Comparison of ENCODE assay signal across 2 cellular contexts in the genomic region with DNA sequence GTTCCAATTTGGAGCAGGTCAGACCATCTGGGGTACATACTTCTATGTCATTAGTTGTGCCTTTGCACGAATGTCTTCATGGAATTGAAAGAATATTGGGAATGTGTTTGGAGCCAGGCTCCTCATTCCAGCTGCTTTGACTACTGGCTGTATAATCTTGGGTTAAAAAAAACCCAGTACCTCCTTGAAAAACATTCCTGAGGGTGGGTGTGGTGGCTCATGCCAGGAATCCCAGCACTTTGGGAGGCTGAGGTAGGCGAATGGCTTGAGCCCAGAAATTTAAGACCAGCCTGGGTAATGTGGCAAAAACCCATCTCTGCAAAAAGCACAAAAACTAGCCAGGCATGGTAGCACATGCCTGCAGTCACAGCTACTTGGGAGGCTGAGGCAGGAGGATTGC.
TF ChIP-seq lines count a peak whose summit lies in the region.

No MANE protein-coding gene starts in this region.

TF ChIP-seq in GM23338, 12 proteins besides CTCF, POLR2A, EP300 and RAD21 (continues in another document):
- TF ChIP-seq CREB1 (CRISPR knock-in tag; IDR thresholded peaks at IDR 0.05; ENCODE audit: low read depth) (no peak), NANOG (IDR thresholded peaks at IDR 0.05; ENCODE audit: borderline replicate concordance) (no peak), ZNF114 (CRISPR knock-in tag; IDR thresholded peaks at IDR 0.05) (no peak), STAT1 (IDR thresholded peaks at IDR 0.05; ENCODE audit: unreplicated experiment) (no peak), POLR2AphosphoS5 (IDR thresholded peaks at IDR 0.05; ENCODE audit: low read depth) (no peak), JUNB (IDR thresholded peaks at IDR 0.05; ENCODE audit: unreplicated experiment) (no peak), ZNF331 (CRISPR knock-in tag; IDR thresholded peaks at IDR 0.05; ENCODE audit: low read depth) (no peak), EZH2 (IDR thresholded peaks at IDR 0.05; ENCODE audit: low read depth, unreplicated experiment) (no peak), EZH2phosphoT487 (IDR thresholded peaks at IDR 0.05; ENCODE audit: unreplicated experiment) (no peak)
- TF ChIP-seq, protein P1, sequence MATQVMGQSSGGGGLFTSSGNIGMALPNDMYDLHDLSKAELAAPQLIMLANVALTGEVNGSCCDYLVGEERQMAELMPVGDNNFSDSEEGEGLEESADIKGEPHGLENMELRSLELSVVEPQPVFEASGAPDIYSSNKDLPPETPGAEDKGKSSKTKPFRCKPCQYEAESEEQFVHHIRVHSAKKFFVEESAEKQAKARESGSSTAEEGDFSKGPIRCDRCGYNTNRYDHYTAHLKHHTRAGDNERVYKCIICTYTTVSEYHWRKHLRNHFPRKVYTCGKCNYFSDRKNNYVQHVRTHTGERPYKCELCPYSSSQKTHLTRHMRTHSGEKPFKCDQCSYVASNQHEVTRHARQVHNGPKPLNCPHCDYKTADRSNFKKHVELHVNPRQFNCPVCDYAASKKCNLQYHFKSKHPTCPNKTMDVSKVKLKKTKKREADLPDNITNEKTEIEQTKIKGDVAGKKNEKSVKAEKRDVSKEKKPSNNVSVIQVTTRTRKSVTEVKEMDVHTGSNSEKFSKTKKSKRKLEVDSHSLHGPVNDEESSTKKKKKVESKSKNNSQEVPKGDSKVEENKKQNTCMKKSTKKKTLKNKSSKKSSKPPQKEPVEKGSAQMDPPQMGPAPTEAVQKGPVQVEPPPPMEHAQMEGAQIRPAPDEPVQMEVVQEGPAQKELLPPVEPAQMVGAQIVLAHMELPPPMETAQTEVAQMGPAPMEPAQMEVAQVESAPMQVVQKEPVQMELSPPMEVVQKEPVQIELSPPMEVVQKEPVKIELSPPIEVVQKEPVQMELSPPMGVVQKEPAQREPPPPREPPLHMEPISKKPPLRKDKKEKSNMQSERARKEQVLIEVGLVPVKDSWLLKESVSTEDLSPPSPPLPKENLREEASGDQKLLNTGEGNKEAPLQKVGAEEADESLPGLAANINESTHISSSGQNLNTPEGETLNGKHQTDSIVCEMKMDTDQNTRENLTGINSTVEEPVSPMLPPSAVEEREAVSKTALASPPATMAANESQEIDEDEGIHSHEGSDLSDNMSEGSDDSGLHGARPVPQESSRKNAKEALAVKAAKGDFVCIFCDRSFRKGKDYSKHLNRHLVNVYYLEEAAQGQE (IDR thresholded peaks at IDR 0.05; ENCODE audit: unreplicated experiment) = no peak
- TF ChIP-seq, protein P2, sequence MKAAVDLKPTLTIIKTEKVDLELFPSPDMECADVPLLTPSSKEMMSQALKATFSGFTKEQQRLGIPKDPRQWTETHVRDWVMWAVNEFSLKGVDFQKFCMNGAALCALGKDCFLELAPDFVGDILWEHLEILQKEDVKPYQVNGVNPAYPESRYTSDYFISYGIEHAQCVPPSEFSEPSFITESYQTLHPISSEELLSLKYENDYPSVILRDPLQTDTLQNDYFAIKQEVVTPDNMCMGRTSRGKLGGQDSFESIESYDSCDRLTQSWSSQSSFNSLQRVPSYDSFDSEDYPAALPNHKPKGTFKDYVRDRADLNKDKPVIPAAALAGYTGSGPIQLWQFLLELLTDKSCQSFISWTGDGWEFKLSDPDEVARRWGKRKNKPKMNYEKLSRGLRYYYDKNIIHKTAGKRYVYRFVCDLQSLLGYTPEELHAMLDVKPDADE (IDR thresholded peaks at IDR 0.05) = no peak

TF ChIP-seq in H1, 55 proteins besides CTCF, POLR2A, EP300 and RAD21:
- peak; percentile 77 for TF ChIP-seq TEAD4 (IDR thresholded peaks at IDR 0.05; ENCODE audit: low read depth, low read length)
- no peak for TF ChIP-seq GABPA (IDR thresholded peaks at IDR 0.05; ENCODE audit: borderline replicate concordance, insufficient read depth, low read length)
TF ChIP-seq in H1: peak in this region for 1.
